In the genomic region with DNA sequence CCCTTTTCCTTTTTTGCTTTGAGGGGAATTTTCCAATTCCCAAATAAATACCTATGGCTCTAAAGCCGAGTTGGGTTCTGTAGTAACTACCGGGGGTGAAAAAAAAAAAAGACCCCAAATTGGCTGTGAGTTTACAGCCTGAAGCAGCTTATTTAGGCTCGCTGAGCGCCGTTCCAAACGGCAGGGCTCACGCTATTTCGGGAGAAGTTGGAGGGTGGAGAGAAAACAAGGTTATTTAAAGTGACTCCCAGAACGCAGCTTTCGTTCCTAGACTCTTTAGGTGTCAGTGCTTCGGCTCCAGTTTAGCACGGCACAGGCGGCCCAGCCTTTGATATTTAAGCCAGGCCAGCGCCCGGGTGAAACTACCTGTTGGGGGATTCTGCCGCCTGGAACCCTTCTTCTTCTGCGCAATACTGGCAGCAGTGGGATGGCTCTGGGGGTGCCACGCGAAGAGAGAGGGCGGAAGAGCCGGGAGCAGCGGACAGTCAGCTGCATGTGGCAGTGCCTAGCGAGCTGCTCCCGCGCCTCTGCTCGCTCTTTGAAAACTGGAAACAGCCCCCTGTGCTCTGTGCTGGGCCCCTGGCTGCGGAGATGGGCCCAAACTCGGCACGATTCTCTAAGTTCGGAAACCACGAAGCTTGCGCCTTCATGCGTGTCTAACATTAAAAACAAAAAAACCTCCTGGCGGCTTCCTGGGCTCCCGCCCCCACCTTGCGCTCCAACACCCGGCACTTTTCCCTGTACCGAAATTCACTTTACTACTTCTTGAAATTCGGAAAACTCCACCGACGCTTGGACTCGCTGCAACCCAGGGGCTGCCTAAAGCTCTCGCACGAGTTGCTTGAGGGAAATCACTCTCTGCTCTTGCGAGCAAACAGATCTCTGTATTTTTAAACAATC, we compare ENCODE assay signal across 1 cellular context.
TF ChIP-seq lines count a peak whose summit lies in the region.

No MANE protein-coding gene starts in this region.

TF ChIP-seq in IMR-90, 13 proteins besides CTCF, POLR2A, EP300 and RAD21 (continued from another document):
- TF ChIP-seq MAZ (IDR thresholded peaks at IDR 0.05; ENCODE audit: borderline replicate concordance, low read depth, low read length) (no peak), CHD1 (IDR thresholded peaks at IDR 0.05; ENCODE audit: low read depth, low read length) (no peak), MXI1 (IDR thresholded peaks at IDR 0.05; ENCODE audit: borderline replicate concordance, low read depth, low read length) (no peak), BHLHE40 (IDR thresholded peaks at IDR 0.05; ENCODE audit: low read depth, low read length) (no peak)
